In genomic region chr13:57682128-57682716, GRCh38 we compare ENCODE assay signal across 31 cellular contexts. TPM values are rescaled to one million over a fixed set of nuclear protein-coding genes. Genes with fewer than 3 reads are reported as not detected.
"Had no signal": no experiment of that assay in that cellular context is flagged by ENCODE, and none has a peak within 500 bp of the region (broad histone marks: within the 10 kb centered on the region; RNA-seq: fewer than 3 reads in every experiment).

No MANE protein-coding gene starts in this region.

- H3K9ac ChIP-seq: KMS-11, SK-N-SH had no signal

- H3K9me3 ChIP-seq: Peyer's patch, SJCRH30, SK-N-SH had no signal

- H3K4me1 ChIP-seq: Peyer's patch, SJCRH30 had no signal

- H3K4me1 Mint-ChIP-seq: activated CD4-positive, alpha-beta memory T cell treated with anti-CD3 and anti-CD28 coated beads, Interleukin-2, amount 10 ng/mL, durations not matched to agents 7 days and 5 days; activated CD4-positive, alpha-beta T cell treated with anti-CD3 and anti-CD28 coated beads for 36 hours; activated naive CD4-positive, alpha-beta T cell treated with anti-CD3 and anti-CD28 coated beads, Interleukin-2, amount 10 ng/mL, durations not matched to agents 7 days and 5 days; activated naive CD8-positive, alpha-beta T cell treated with anti-CD3 and anti-CD28 coated beads for 36 hours had no signal

- H3K4me3 Mint-ChIP-seq: activated CD4-positive, alpha-beta memory T cell treated with anti-CD3 and anti-CD28 coated beads, Interleukin-2, amount 10 ng/mL, durations not matched to agents 7 days and 5 days; activated CD4-positive, alpha-beta T cell treated with anti-CD3 and anti-CD28 coated beads for 36 hours; activated naive CD4-positive, alpha-beta T cell treated with anti-CD3 and anti-CD28 coated beads, Interleukin-2, amount 10 ng/mL, durations not matched to agents 7 days and 5 days; activated naive CD8-positive, alpha-beta T cell treated with anti-CD3 and anti-CD28 coated beads for 36 hours; activated T-cell treated with anti-CD3 and anti-CD28 coated beads, Interleukin-2, amount 50 U/mL, for 72 hours had no signal

- ATAC-seq: activated CD4-positive, alpha-beta T cell treated with anti-CD3 and anti-CD28 coated beads for 36 hours; activated T-cell treated with anti-CD3 and anti-CD28 coated beads, Interleukin-2, amount 50 U/mL, for 72 hours had no signal

- H3K27ac ChIP-seq: brain microvascular endothelial cell, cardiac muscle cell, KMS-11, Peyer's patch, RWPE1, SJCRH30, VCaP had no signal

- H3K4me2 ChIP-seq: KMS-11, SK-N-SH had no signal

- H3K36me3 ChIP-seq: brain microvascular endothelial cell, cardiac muscle cell, Peyer's patch, SJCRH30 had no signal

- H3K27me3 Mint-ChIP-seq: activated CD4-positive, alpha-beta memory T cell treated with anti-CD3 and anti-CD28 coated beads, Interleukin-2, amount 10 ng/mL, durations not matched to agents 7 days and 5 days; activated CD4-positive, alpha-beta T cell treated with anti-CD3 and anti-CD28 coated beads for 36 hours; activated naive CD4-positive, alpha-beta T cell treated with anti-CD3 and anti-CD28 coated beads, Interleukin-2, amount 10 ng/mL, durations not matched to agents 7 days and 5 days; activated naive CD8-positive, alpha-beta T cell treated with anti-CD3 and anti-CD28 coated beads for 36 hours had no signal

- H3K27ac Mint-ChIP-seq: activated CD4-positive, alpha-beta memory T cell treated with anti-CD3 and anti-CD28 coated beads, Interleukin-2, amount 10 ng/mL, durations not matched to agents 7 days and 5 days; activated CD4-positive, alpha-beta T cell treated with anti-CD3 and anti-CD28 coated beads for 36 hours; activated naive CD4-positive, alpha-beta T cell treated with anti-CD3 and anti-CD28 coated beads, Interleukin-2, amount 10 ng/mL, durations not matched to agents 7 days and 5 days; activated naive CD8-positive, alpha-beta T cell treated with anti-CD3 and anti-CD28 coated beads for 36 hours; activated T-cell treated with anti-CD3 and anti-CD28 coated beads, Interleukin-2, amount 50 U/mL, for 72 hours; activated T-helper 2 cell treated with anti-CD3 and anti-CD28 coated beads, Interferon-gamma antibody, Interleukin-2, Interleukin-4, amounts not matched to agents 10 μg/mL and 5 μg/mL and 100 μg/mL, durations not matched to agents 14 hours and 24 hours and 36 hours had no signal

- H3K9me3 Mint-ChIP-seq: activated CD4-positive, alpha-beta memory T cell treated with anti-CD3 and anti-CD28 coated beads, Interleukin-2, amount 10 ng/mL, durations not matched to agents 7 days and 5 days; activated naive CD4-positive, alpha-beta T cell treated with anti-CD3 and anti-CD28 coated beads, Interleukin-2, amount 10 ng/mL, durations not matched to agents 7 days and 5 days; activated naive CD8-positive, alpha-beta T cell treated with anti-CD3 and anti-CD28 coated beads for 36 hours had no signal

- H3K27me3 ChIP-seq: brain microvascular endothelial cell, cardiac muscle cell, Peyer's patch, SJCRH30 had no signal

- DNase-seq: activated CD4-positive, alpha-beta memory T cell treated with anti-CD3 and anti-CD28 coated beads, Interleukin-2, amount 10 ng/mL, durations not matched to agents 7 days and 5 days; activated CD4-positive, alpha-beta T cell treated with anti-CD3 and anti-CD28 coated beads for 36 hours; activated CD4-positive, alpha-beta T cell treated with anti-CD3 and anti-CD28 coated beads, Interleukin-2, amount 50 U/mL, for 1 hour; activated CD8-positive, alpha-beta memory T cell treated with anti-CD3 and anti-CD28 coated beads, Interleukin-2, amount 50 U/mL, for 4 hours; activated gamma-delta T cell treated with Interleukin-2 at 50 U/mL for 16 hours; activated naive CD4-positive, alpha-beta T cell treated with anti-CD3 and anti-CD28 coated beads, Interleukin-2, amount 10 ng/mL, durations not matched to agents 7 days and 5 days; activated naive CD8-positive, alpha-beta T cell treated with anti-CD3 and anti-CD28 coated beads for 36 hours; activated T-cell treated with anti-CD3 and anti-CD28 coated beads, Interleukin-2, amount 50 U/mL, for 72 hours; brain microvascular endothelial cell; NCI-H1092 treated with DMSO at 0.1 percent for 48 hours; NCI-H1417 treated with DMSO at 0.1 percent for 48 hours; NCI-H1694 treated with DMSO at 0.1 percent for 48 hours; NCI-H2029 treated with DMSO at 0.1 percent for 48 hours; NCI-H345; NCI-H510A; NCI-H526 treated with DMSO at 0.1 percent for 48 hours; NCI-H82; NK-92 treated with Interleukin-12 subunit alpha and Interleukin-12 subunit beta, amount 100 ng/mL, for 24 hours; OCI-M1; Peyer's patch; Right ventricle myocardium superior; SJCRH30; SK-N-SH; T-helper 1 cell had no signal

- H3K9me2 ChIP-seq: SK-N-SH had no signal

- H3K36me3 Mint-ChIP-seq: activated naive CD4-positive, alpha-beta T cell treated with anti-CD3 and anti-CD28 coated beads, Interleukin-2, amount 10 ng/mL, durations not matched to agents 7 days and 5 days; activated naive CD8-positive, alpha-beta T cell treated with anti-CD3 and anti-CD28 coated beads for 36 hours had no signal

- H3K4me3 ChIP-seq: cardiac muscle cell, Peyer's patch, SJCRH30 had no signal

RNA-seq across cellular contexts. Expression of gene PCDH17, which starts 50.7 kb away (rescaled TPM):
- total RNA-seq: activated CD4-positive, alpha-beta memory T cell treated with anti-CD3 and anti-CD28 coated beads, Interleukin-2, amount 10 ng/mL, durations not matched to agents 7 days and 5 days; activated CD4-positive, alpha-beta T cell treated with anti-CD3 and anti-CD28 coated beads for 36 hours; activated naive CD8-positive, alpha-beta T cell treated with anti-CD3 and anti-CD28 coated beads for 36 hours; activated T-helper 2 cell treated with anti-CD3 and anti-CD28 coated beads, Interferon-gamma antibody, Interleukin-2, Interleukin-4, amounts not matched to agents 10 μg/mL and 5 μg/mL and 100 μg/mL, durations not matched to agents 14 hours and 24 hours and 36 hours; MCF 10A; T-helper 2 cell treated with Interferon-gamma antibody and Interleukin-4, amounts not matched to agents 100 ng/mL and 5 ng/mL, for 36 hours had no signal
